Comparison of ENCODE assay signal across 11 cellular contexts in genomic region chr15:90033448-90033847, GRCh38. TPM values are rescaled to one million over a fixed set of nuclear protein-coding genes. Genes with fewer than 3 reads are reported as not detected.
DNase-seq lines count a peak whose midpoint lies in the region; ATAC-seq and TF ChIP-seq lines count a peak whose summit lies in the region.
"Had no signal": no experiment of that assay in that cellular context is flagged by ENCODE, and none has a peak within 500 bp of the region (broad histone marks: within the 10 kb centered on the region; RNA-seq: fewer than 3 reads in every experiment).

No MANE protein-coding gene starts in this region.

- H3K9me3 Mint-ChIP-seq in CD8-positive, alpha-beta memory T cell: peaks cover 0 to 2% (median 0%) of the 10 kb centered on the region in 5 donors
- no peaks in the 10 kb centered on the region for H3K9me3 Mint-ChIP-seq in endothelial cell (ENCODE audit: unreplicated experiment)
- H3K9me3 Mint-ChIP-seq in osteocyte (ENCODE audit: unreplicated experiment): no peaks in the 10 kb centered on the region

- no peaks in the 10 kb centered on the region for H3K36me3 ChIP-seq in CD8-positive, alpha-beta memory T cell (ENCODE audit: insufficient read depth, low read length)
- H3K36me3 ChIP-seq in RWPE2 (ENCODE audit: low read depth): peaks cover under 1% of the 10 kb centered on the region; the same call in 1 of the 2 replicates

- H3K4me3 Mint-ChIP-seq in CD8-positive, alpha-beta memory T cell: peak overlapping the region in 2 of 7 donors; percentile 19 to 28
- H3K4me3 Mint-ChIP-seq in endothelial cell (ENCODE audit: unreplicated experiment) (peak overlapping the region; percentile 82), osteocyte (ENCODE audit: unreplicated experiment) (no peak overlapping the region)

- H3K9me3 ChIP-seq in CD8-positive, alpha-beta memory T cell (ENCODE audit: low read length): no peaks in the 10 kb centered on the region
- no peaks in the 10 kb centered on the region for H3K9me3 ChIP-seq in RWPE2 (ENCODE audit: severe bottlenecking)

- CTCF ChIA-PET in CD8-positive, alpha-beta memory T cell (lab: Charles Lee): interaction anchor here (1.5 to 1.6 kb wide), 2 partner anchors 38 to 159 kb away, joined by 3 to 6 read pairs; no protein-coding TSS in a partner anchor

- peaks cover 0 to 3% (median 0%) of the 10 kb centered on the region in 3 donors for H3K36me3 Mint-ChIP-seq in CD8-positive, alpha-beta memory T cell
- H3K36me3 Mint-ChIP-seq in endothelial cell (ENCODE audit: low read depth, unreplicated experiment) (peaks cover 10% of the 10 kb centered on the region), osteocyte (ENCODE audit: unreplicated experiment) (no peaks in the 10 kb centered on the region)

- H3K4me1 Mint-ChIP-seq in CD8-positive, alpha-beta memory T cell: peaks cover 54 to 63% (median 62%) of the 10 kb centered on the region in 3 donors
- peaks cover 78% of the 10 kb centered on the region for H3K4me1 Mint-ChIP-seq in endothelial cell (ENCODE audit: unreplicated experiment)
- peaks cover 75% of the 10 kb centered on the region for H3K4me1 Mint-ChIP-seq in osteocyte (ENCODE audit: unreplicated experiment)

- H3K27ac ChIP-seq in CD8-positive, alpha-beta memory T cell (ENCODE audit: low read depth, low read length): no peak overlapping the region
- H3K27ac ChIP-seq in RWPE2 (ENCODE audit: poor library complexity, severe bottlenecking): peak overlapping the region; percentile 53

- H3K27ac Mint-ChIP-seq in CD8-positive, alpha-beta memory T cell: peak overlapping the region in 6 of 8 donors; percentile 8 to 97 (median 89)
- H3K27ac Mint-ChIP-seq in endothelial cell (ENCODE audit: unreplicated experiment): peak overlapping the region; percentile 100
- H3K27ac Mint-ChIP-seq in osteocyte (ENCODE audit: unreplicated experiment): peak overlapping the region; percentile 87

- no peak overlapping the region for H3K4me3 ChIP-seq in CD8-positive, alpha-beta memory T cell (ENCODE audit: low read length)
- no peak overlapping the region for H3K4me3 ChIP-seq in RWPE2 (ENCODE audit: severe bottlenecking)

- H3K27me3 ChIP-seq in CD8-positive, alpha-beta memory T cell (ENCODE audit: insufficient read depth, low read length, poor library complexity, severe bottlenecking): no peaks in the 10 kb centered on the region
- no peaks in the 10 kb centered on the region for H3K27me3 ChIP-seq in RWPE2 (ENCODE audit: insufficient read depth, poor library complexity, severe bottlenecking)

- no peak for DNase-seq in CD8-positive, alpha-beta memory T cell
- DNase-seq in RWPE2 (ENCODE audit: low spot score): peak; percentile 29
- DNase-seq in endothelial cell (ENCODE audit: low spot score): no peak
- no peak for DNase-seq in osteocyte (ENCODE audit: extremely low spot score, unreplicated experiment)
- no peak for DNase-seq in ACHN
- DNase-seq in NCI-H2029 (lab: John Stamatoyannopoulos, UW): no peak
- DNase-seq: foreskin fibroblast, NCI-H226, SHP77 treated with DMSO at 0.1 percent for 48 hours had no signal

- no peak for TF ChIP-seq CTCF in RWPE2 (IDR thresholded peaks at IDR 0.05; ENCODE audit: poor library complexity, severe bottlenecking)
- no peak for TF ChIP-seq CTCF in endothelial cell (IDR thresholded peaks at IDR 0.05; ENCODE audit: unreplicated experiment)
- TF ChIP-seq CTCF in osteocyte (IDR thresholded peaks at IDR 0.05): no peak

- ATAC-seq in RWPE2 (ENCODE audit: low read depth) (no peak), GM18517 (IDR thresholded peaks at IDR 0.05; ENCODE audit: unreplicated experiment) (no peak), GM18519 (IDR thresholded peaks at IDR 0.05; ENCODE audit: low FRiP score, unreplicated experiment) (no peak)

- POLR2A ChIA-PET in CD8-positive, alpha-beta memory T cell (lab: Charles Lee): no interaction called here

- H3K27me3 Mint-ChIP-seq in CD8-positive, alpha-beta memory T cell: no peaks in the 10 kb centered on the region
- H3K27me3 Mint-ChIP-seq in endothelial cell (ENCODE audit: unreplicated experiment): peaks cover 27% of the 10 kb centered on the region
- no peaks in the 10 kb centered on the region for H3K27me3 Mint-ChIP-seq in osteocyte (ENCODE audit: unreplicated experiment)

- in situ Hi-C loops in ACHN (cut with HindIII; ENCODE audit: low pct_ligation_motif_present, low pct_unique_long_range_greater_than_20kb, low sequenced_read_pairs): no loop called here

- H3K4me1 ChIP-seq in CD8-positive, alpha-beta memory T cell (ENCODE audit: insufficient read depth, low read length): peaks cover 49% of the 10 kb centered on the region
- H3K4me1 ChIP-seq in RWPE2 (ENCODE audit: insufficient read depth, poor library complexity, severe bottlenecking): peaks cover 43% of the 10 kb centered on the region

RNA-seq across cellular contexts. Expression of gene ZNF710, which starts 32.3 kb away (rescaled TPM):
- 10 to 100 TPM; 13.2 TPM for total RNA-seq in CD8-positive, alpha-beta memory T cell
- 2.6 TPM for polyA plus RNA-seq in CD8-positive, alpha-beta memory T cell
- 129 TPM for total RNA-seq in endothelial cell (ENCODE audit: unreplicated experiment)
- 16.3 and 24.2 TPM in 2 replicates for total RNA-seq in osteocyte
